In genomic region chr7:100478966-100479660, GRCh38 we compare ENCODE assay signal across 1 cellular context.
TF ChIP-seq lines count a peak whose summit lies in the region.

Gene TSC22D4 (minus strand): TSS chr7:100479214. CDS start chr7:100478038, 1,176 bp downstream.

TF ChIP-seq in GM12878, 131 proteins besides CTCF, POLR2A, EP300 and RAD21 (continued from another document and continues in another):
- TF ChIP-seq, protein P1, sequence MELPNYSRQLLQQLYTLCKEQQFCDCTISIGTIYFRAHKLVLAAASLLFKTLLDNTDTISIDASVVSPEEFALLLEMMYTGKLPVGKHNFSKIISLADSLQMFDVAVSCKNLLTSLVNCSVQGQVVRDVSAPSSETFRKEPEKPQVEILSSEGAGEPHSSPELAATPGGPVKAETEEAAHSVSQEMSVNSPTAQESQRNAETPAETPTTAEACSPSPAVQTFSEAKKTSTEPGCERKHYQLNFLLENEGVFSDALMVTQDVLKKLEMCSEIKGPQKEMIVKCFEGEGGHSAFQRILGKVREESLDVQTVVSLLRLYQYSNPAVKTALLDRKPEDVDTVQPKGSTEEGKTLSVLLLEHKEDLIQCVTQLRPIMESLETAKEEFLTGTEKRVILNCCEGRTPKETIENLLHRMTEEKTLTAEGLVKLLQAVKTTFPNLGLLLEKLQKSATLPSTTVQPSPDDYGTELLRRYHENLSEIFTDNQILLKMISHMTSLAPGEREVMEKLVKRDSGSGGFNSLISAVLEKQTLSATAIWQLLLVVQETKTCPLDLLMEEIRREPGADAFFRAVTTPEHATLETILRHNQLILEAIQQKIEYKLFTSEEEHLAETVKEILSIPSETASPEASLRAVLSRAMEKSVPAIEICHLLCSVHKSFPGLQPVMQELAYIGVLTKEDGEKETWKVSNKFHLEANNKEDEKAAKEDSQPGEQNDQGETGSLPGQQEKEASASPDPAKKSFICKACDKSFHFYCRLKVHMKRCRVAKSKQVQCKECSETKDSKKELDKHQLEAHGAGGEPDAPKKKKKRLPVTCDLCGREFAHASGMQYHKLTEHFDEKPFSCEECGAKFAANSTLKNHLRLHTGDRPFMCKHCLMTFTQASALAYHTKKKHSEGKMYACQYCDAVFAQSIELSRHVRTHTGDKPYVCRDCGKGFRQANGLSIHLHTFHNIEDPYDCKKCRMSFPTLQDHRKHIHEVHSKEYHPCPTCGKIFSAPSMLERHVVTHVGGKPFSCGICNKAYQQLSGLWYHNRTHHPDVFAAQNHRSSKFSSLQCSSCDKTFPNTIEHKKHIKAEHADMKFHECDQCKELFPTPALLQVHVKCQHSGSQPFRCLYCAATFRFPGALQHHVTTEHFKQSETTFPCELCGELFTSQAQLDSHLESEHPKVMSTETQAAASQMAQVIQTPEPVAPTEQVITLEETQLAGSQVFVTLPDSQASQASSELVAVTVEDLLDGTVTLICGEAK (IDR thresholded peaks at IDR 0.05; ENCODE audit: borderline replicate concordance) = peak; percentile 37; the same call in 1 of the 2 replicates
- TF ChIP-seq SREBF2 (IDR thresholded peaks at IDR 0.05; ENCODE audit: low read length) (no peak), CREB1 (IDR thresholded peaks at IDR 0.05; ENCODE audit: low read depth) (peak; percentile 54; the same call in 1 of the 2 replicates), ZNF24 (IDR thresholded peaks at IDR 0.05) (no peak), IKZF2 (IDR thresholded peaks at IDR 0.05) (peak; percentile 88 to 92), RFX5 (IDR thresholded peaks at IDR 0.05; ENCODE audit: low read depth, low read length) (no peak), BHLHE40 (IDR thresholded peaks at IDR 0.05; ENCODE audit: borderline replicate concordance in 1 of 2, low read depth in 2 of 2, low read length in 1 of 2) (peak; percentile 60 to 71; a peak in 3 of 4 replicates), POU2F2 (IDR thresholded peaks at IDR 0.05; ENCODE audit: borderline replicate concordance, low read depth, low read length) (0 out of 3 replicates have a peak, but pooled peaks have one; percentile 26), RAD51 (IDR thresholded peaks at IDR 0.05) (peak; percentile 56; the same call in 1 of the 2 replicates), NR2C2 (IDR thresholded peaks at IDR 0.05; ENCODE audit: borderline replicate concordance, control insufficient read depth, insufficient read length, low read depth) (no peak), MTA3 (IDR thresholded peaks at IDR 0.05; ENCODE audit: borderline replicate concordance, low read length) (no peak), CBX3 (IDR thresholded peaks at IDR 0.05; ENCODE audit: borderline replicate concordance, low read depth) (no peak), BACH1 (IDR thresholded peaks at IDR 0.05; ENCODE audit: borderline replicate concordance) (no peak; the same call in 1 of the 2 replicates), SRF (IDR thresholded peaks at IDR 0.05; ENCODE audit: low read depth in 2 of 2, low read length in 2 of 2) (0 out of 4 replicates have a peak, but pooled peaks of 1 of the 2 experiments have one; percentile 24), CEBPB (IDR thresholded peaks at IDR 0.05; ENCODE audit: borderline replicate concordance in 1 of 2, low read depth in 2 of 2, low read length in 2 of 2) (no peak), STAT1 (conservative IDR thresholded peaks at IDR 0.05) (no peak), EZH2 (IDR thresholded peaks at IDR 0.05; ENCODE audit: borderline replicate concordance, control insufficient read depth, low read depth, low read length) (no peak), FOXM1 (IDR thresholded peaks at IDR 0.05; ENCODE audit: low read depth, low read length) (peak; percentile 56; the same call in 1 of the 2 replicates), ETV6 (conservative IDR thresholded peaks at IDR 0.05 in 1 of 2, IDR thresholded peaks at IDR 0.05 in 1 of 2; ENCODE audit: borderline replicate concordance in 1 of 2, low read depth in 1 of 2) (peak in 1 of 2 experiments; percentile 57; a peak in 2 of 4 replicates), RCOR1 (conservative IDR thresholded peaks at IDR 0.05; ENCODE audit: low read depth, low read length) (no peak), HDGF (IDR thresholded peaks at IDR 0.05) (peak; percentile 100), JUND (IDR thresholded peaks at IDR 0.05; ENCODE audit: low read depth, low read length) (no peak), GABPA (IDR thresholded peaks at IDR 0.05; ENCODE audit: low read depth) (peak; percentile 76), NFYA (IDR thresholded peaks at IDR 0.05; ENCODE audit: borderline replicate concordance, low read depth, low read length) (no peak), PAX5 (IDR thresholded peaks at IDR 0.05; ENCODE audit: borderline replicate concordance, low read depth, low read length) (peak; percentile 40; the same call in 1 of the 2 replicates), MAX (IDR thresholded peaks at IDR 0.05; ENCODE audit: low read depth, low read length) (no peak), SREBF1 (IDR thresholded peaks at IDR 0.05; ENCODE audit: low read length) (no peak), IKZF1 (conservative IDR thresholded peaks at IDR 0.05) (peak; percentile 87), CHD4 (IDR thresholded peaks at IDR 0.05) (no peak), IRF4 (IDR thresholded peaks at IDR 0.05; ENCODE audit: low read depth, low read length) (no peak), HDAC2 (IDR thresholded peaks at IDR 0.05) (no peak), ZBTB33 (IDR thresholded peaks at IDR 0.05) (no peak), CHD1 (IDR thresholded peaks at IDR 0.05; ENCODE audit: low read depth, low read length) (no peak), DPF2 (IDR thresholded peaks at IDR 0.05) (no peak)
- TF ChIP-seq, protein P2, sequence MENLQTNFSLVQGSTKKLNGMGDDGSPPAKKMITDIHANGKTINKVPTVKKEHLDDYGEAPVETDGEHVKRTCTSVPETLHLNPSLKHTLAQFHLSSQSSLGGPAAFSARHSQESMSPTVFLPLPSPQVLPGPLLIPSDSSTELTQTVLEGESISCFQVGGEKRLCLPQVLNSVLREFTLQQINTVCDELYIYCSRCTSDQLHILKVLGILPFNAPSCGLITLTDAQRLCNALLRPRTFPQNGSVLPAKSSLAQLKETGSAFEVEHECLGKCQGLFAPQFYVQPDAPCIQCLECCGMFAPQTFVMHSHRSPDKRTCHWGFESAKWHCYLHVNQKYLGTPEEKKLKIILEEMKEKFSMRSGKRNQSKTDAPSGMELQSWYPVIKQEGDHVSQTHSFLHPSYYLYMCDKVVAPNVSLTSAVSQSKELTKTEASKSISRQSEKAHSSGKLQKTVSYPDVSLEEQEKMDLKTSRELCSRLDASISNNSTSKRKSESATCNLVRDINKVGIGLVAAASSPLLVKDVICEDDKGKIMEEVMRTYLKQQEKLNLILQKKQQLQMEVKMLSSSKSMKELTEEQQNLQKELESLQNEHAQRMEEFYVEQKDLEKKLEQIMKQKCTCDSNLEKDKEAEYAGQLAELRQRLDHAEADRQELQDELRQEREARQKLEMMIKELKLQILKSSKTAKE (IDR thresholded peaks at IDR 0.05; ENCODE audit: low read depth, poor library complexity, severe bottlenecking) = peak; percentile 65
- TF ChIP-seq, protein P3, sequence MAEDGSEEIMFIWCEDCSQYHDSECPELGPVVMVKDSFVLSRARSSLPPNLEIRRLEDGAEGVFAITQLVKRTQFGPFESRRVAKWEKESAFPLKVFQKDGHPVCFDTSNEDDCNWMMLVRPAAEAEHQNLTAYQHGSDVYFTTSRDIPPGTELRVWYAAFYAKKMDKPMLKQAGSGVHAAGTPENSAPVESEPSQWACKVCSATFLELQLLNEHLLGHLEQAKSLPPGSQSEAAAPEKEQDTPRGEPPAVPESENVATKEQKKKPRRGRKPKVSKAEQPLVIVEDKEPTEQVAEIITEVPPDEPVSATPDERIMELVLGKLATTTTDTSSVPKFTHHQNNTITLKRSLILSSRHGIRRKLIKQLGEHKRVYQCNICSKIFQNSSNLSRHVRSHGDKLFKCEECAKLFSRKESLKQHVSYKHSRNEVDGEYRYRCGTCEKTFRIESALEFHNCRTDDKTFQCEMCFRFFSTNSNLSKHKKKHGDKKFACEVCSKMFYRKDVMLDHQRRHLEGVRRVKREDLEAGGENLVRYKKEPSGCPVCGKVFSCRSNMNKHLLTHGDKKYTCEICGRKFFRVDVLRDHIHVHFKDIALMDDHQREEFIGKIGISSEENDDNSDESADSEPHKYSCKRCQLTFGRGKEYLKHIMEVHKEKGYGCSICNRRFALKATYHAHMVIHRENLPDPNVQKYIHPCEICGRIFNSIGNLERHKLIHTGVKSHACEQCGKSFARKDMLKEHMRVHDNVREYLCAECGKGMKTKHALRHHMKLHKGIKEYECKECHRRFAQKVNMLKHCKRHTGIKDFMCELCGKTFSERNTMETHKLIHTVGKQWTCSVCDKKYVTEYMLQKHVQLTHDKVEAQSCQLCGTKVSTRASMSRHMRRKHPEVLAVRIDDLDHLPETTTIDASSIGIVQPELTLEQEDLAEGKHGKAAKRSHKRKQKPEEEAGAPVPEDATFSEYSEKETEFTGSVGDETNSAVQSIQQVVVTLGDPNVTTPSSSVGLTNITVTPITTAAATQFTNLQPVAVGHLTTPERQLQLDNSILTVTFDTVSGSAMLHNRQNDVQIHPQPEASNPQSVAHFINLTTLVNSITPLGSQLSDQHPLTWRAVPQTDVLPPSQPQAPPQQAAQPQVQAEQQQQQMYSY (CRISPR knock-in tag; IDR thresholded peaks at IDR 0.05) = no peak
- TF ChIP-seq, protein P4, sequence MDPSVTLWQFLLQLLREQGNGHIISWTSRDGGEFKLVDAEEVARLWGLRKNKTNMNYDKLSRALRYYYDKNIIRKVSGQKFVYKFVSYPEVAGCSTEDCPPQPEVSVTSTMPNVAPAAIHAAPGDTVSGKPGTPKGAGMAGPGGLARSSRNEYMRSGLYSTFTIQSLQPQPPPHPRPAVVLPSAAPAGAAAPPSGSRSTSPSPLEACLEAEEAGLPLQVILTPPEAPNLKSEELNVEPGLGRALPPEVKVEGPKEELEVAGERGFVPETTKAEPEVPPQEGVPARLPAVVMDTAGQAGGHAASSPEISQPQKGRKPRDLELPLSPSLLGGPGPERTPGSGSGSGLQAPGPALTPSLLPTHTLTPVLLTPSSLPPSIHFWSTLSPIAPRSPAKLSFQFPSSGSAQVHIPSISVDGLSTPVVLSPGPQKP (IDR thresholded peaks at IDR 0.05; ENCODE audit: low read depth, low read length) = no peak
- TF ChIP-seq, protein P5, sequence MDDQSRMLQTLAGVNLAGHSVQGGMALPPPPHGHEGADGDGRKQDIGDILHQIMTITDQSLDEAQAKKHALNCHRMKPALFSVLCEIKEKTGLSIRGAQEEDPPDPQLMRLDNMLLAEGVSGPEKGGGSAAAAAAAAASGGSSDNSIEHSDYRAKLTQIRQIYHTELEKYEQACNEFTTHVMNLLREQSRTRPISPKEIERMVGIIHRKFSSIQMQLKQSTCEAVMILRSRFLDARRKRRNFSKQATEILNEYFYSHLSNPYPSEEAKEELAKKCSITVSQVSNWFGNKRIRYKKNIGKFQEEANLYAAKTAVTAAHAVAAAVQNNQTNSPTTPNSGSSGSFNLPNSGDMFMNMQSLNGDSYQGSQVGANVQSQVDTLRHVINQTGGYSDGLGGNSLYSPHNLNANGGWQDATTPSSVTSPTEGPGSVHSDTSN (IDR thresholded peaks at IDR 0.05; ENCODE audit: insufficient replicate concordance, low read depth, low read length) = no peak
- TF ChIP-seq, protein P6, sequence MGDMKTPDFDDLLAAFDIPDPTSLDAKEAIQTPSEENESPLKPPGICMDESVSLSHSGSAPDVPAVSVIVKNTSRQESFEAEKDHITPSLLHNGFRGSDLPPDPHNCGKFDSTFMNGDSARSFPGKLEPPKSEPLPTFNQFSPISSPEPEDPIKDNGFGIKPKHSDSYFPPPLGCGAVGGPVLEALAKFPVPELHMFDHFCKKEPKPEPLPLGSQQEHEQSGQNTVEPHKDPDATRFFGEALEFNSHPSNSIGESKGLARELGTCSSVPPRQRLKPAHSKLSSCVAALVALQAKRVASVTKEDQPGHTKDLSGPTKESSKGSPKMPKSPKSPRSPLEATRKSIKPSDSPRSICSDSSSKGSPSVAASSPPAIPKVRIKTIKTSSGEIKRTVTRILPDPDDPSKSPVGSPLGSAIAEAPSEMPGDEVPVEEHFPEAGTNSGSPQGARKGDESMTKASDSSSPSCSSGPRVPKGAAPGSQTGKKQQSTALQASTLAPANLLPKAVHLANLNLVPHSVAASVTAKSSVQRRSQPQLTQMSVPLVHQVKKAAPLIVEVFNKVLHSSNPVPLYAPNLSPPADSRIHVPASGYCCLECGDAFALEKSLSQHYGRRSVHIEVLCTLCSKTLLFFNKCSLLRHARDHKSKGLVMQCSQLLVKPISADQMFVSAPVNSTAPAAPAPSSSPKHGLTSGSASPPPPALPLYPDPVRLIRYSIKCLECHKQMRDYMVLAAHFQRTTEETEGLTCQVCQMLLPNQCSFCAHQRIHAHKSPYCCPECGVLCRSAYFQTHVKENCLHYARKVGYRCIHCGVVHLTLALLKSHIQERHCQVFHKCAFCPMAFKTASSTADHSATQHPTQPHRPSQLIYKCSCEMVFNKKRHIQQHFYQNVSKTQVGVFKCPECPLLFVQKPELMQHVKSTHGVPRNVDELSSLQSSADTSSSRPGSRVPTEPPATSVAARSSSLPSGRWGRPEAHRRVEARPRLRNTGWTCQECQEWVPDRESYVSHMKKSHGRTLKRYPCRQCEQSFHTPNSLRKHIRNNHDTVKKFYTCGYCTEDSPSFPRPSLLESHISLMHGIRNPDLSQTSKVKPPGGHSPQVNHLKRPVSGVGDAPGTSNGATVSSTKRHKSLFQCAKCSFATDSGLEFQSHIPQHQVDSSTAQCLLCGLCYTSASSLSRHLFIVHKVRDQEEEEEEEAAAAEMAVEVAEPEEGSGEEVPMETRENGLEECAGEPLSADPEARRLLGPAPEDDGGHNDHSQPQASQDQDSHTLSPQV (IDR thresholded peaks at IDR 0.05) = no peak
- TF ChIP-seq, protein P7, sequence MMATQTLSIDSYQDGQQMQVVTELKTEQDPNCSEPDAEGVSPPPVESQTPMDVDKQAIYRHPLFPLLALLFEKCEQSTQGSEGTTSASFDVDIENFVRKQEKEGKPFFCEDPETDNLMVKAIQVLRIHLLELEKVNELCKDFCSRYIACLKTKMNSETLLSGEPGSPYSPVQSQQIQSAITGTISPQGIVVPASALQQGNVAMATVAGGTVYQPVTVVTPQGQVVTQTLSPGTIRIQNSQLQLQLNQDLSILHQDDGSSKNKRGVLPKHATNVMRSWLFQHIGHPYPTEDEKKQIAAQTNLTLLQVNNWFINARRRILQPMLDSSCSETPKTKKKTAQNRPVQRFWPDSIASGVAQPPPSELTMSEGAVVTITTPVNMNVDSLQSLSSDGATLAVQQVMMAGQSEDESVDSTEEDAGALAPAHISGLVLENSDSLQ (IDR thresholded peaks at IDR 0.05) = peak; percentile 81
